8 cellular contexts compared by ENCODE assay signal in genomic region chr7:107890493-107890961, GRCh38.
A peak's percentile ranks its signal among the peaks of the same experiment; 100 is the strongest.
DNase-seq lines count a peak whose midpoint lies in the region; ATAC-seq, FAIRE-seq and TF ChIP-seq lines count a peak whose summit lies in the region.

No MANE protein-coding gene starts in this region.

- no peak for FAIRE-seq in urothelium cell line (lab: Jason Lieb, UNC)

- H3K27ac ChIP-seq in SK-N-MC (peak overlapping the region; percentile 48; the same call in 1 of the 2 replicates), parathyroid adenoma (peak overlapping the region; percentile 87)

- peaks cover 4% of the 10 kb centered on the region for H3K4me1 ChIP-seq in parathyroid adenoma

- peak overlapping the region; percentile 95 for H3K4me3 ChIP-seq in SK-N-MC
- peak overlapping the region; percentile 64 for H3K4me3 ChIP-seq in fibroblast of pulmonary artery (replicated peaks; ENCODE audit: low read depth, low read length)
- peak overlapping the region; percentile 84 for H3K4me3 ChIP-seq in parathyroid adenoma (ENCODE audit: low read depth, low read length)

- peak; percentile 7 for ATAC-seq in GM18867 (IDR thresholded peaks at IDR 0.05; ENCODE audit: unreplicated experiment)
- ATAC-seq in HG02642 (IDR thresholded peaks at IDR 0.05; ENCODE audit: poor library complexity, unreplicated experiment), result peak; percentile 5

- H3K27me3 ChIP-seq in parathyroid adenoma (ENCODE audit: control insufficient read depth, insufficient read depth, low read length), result no peaks in the 10 kb centered on the region

- H3K9ac ChIP-seq in SK-N-MC (ENCODE audit: insufficient read length) (peak overlapping the region; percentile 81), parathyroid adenoma (peak overlapping the region; percentile 59)

- H3K4me2 ChIP-seq in parathyroid adenoma (ENCODE audit: low read length), result peak overlapping the region; percentile 93

- peak overlapping the region; percentile 93 for H2AFZ ChIP-seq in parathyroid adenoma

- H3K36me3 ChIP-seq in SK-N-MC (ENCODE audit: insufficient read depth, low read length), result peaks cover 24% of the 10 kb centered on the region
- H3K36me3 ChIP-seq in parathyroid adenoma (ENCODE audit: control insufficient read depth, insufficient read depth, low read length), result no peaks in the 10 kb centered on the region

- H3K79me2 ChIP-seq in parathyroid adenoma, result peaks cover 30% of the 10 kb centered on the region

- TF ChIP-seq CTCF in fibroblast of pulmonary artery (IDR thresholded peaks at IDR 0.05; ENCODE audit: low read length, missing control alignments) (no peak), parathyroid adenoma (IDR thresholded peaks at IDR 0.05) (no peak)

- DNase-seq in SK-N-MC (ENCODE audit: low read depth, low spot score), result no peak
- no peak for DNase-seq in fibroblast of pulmonary artery (ENCODE audit: low read depth)
- no peak for DNase-seq in middle frontal gyrus (ENCODE audit: extremely low spot score, low spot score)
- no peak for DNase-seq in NOMO-1 treated with dmso at 0.1 percent for 144 hours (lab: John Stamatoyannopoulos, UW; ENCODE audit: unreplicated experiment)
- no peak for DNase-seq in urothelium cell line (ENCODE audit: low spot score)

- no peaks in the 10 kb centered on the region for H3K9me3 ChIP-seq in SK-N-MC (ENCODE audit: low read depth, low read length)
- H3K9me3 ChIP-seq in parathyroid adenoma (ENCODE audit: control insufficient read depth, low read length), result no peaks in the 10 kb centered on the region
